Comparison of ENCODE assay signal across 16 cellular contexts in the genomic region with DNA sequence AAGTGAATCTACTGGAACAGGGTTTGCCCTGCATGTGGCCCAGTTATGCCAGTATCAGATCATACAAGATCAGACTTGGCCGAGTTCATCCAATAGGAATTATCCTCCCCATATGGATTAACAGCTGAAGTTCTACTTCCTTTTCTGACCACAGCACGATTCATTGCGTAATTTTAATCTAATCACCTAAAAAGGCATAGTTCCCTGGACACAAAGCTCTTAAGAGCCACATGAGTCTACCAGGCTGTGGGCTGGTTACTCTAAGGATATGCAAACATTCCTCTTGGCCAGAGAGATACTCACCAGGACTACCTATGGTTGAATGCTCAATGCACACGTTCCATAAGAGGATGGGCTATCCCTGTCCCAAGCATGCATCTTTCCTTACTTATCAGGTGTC. TPM values are rescaled to one million over a fixed set of nuclear protein-coding genes. Genes with fewer than 3 reads are reported as not detected.
DNase-seq lines count a peak whose midpoint lies in the region; ATAC-seq and TF ChIP-seq lines count a peak whose summit lies in the region.
"Had no signal": no experiment of that assay in that cellular context is flagged by ENCODE, and none has a peak within 500 bp of the region (broad histone marks: within the 10 kb centered on the region; RNA-seq: fewer than 3 reads in every experiment).

No MANE protein-coding gene starts in this region.

- TF ChIP-seq CTCF in fibroblast of villous mesenchyme (IDR thresholded peaks at IDR 0.05; ENCODE audit: insufficient read depth, low read depth, low read length), result no peak

- no peak for ATAC-seq in GM18511 (IDR thresholded peaks at IDR 0.05; ENCODE audit: unreplicated experiment)
- ATAC-seq: A549 had no signal

- intact Hi-C loops in posterior vena cava (cut with DNase I), result no loop called here

- H3K4me3 ChIP-seq in fibroblast of villous mesenchyme (ENCODE audit: low read depth, low read length), result no peak overlapping the region
- H3K4me3 ChIP-seq: A549, BLaER1, SK-N-MC had no signal

- DNase-seq in CMK (ENCODE audit: low read depth) (peak; percentile 47), HT1080 (ENCODE audit: low read depth) (peak; percentile 2), OCI-M1 (lab: John Stamatoyannopoulos, UW) (peak; percentile 83), fibroblast of villous mesenchyme (ENCODE audit: low read depth) (peak; percentile 61), posterior vena cava (ENCODE audit: low spot score) (no peak), NCI-H748 treated with DMSO at 0.1 percent for 48 hours (lab: John Stamatoyannopoulos, UW) (no peak)
- DNase-seq: Calu3; CD4-positive, alpha-beta memory T cell; NCI-H1105; NCI-H1694; NCI-H510A treated with DMSO at 0.1 percent for 48 hours; SHP77 had no signal

RNA-seq across cellular contexts. Expression of gene CHST7, which starts 46.9 kb away (rescaled TPM):
- 0.07 and 0.40 TPM in 2 replicates for total RNA-seq in HT1080 (2014; rRNA removed; shearing (Covaris generic))
- 0.06 and 0.20 TPM in 2 replicates for polyA plus RNA-seq in HT1080 (2015; cell fraction: cytosol; rRNA removed)
- polyA plus RNA-seq in HT1080 (2015; cell fraction: nucleus; rRNA removed), result 0.10 TPM in 1 of 2 replicates, not detected in the other
- total RNA-seq in fibroblast of villous mesenchyme, result 10.0 and 13.8 TPM in 2 replicates
- total RNA-seq in posterior vena cava, result 1 to 10 TPM; 6.0 to 7.3 TPM

Comparison
In these comparisons a context has a peak if more than half of its experiments do, and no peak if none do; other contexts are left out.
1. DNase-seq: peak in CMK (single experiment), HT1080 (single experiment), OCI-M1 (single experiment) and fibroblast of villous mesenchyme (single experiment); none in posterior vena cava (single experiment) and NCI-H748 treated with DMSO at 0.1 percent for 48 hours (single experiment).